Comparison of ENCODE assay signal across 8 cellular contexts in the genomic region with DNA sequence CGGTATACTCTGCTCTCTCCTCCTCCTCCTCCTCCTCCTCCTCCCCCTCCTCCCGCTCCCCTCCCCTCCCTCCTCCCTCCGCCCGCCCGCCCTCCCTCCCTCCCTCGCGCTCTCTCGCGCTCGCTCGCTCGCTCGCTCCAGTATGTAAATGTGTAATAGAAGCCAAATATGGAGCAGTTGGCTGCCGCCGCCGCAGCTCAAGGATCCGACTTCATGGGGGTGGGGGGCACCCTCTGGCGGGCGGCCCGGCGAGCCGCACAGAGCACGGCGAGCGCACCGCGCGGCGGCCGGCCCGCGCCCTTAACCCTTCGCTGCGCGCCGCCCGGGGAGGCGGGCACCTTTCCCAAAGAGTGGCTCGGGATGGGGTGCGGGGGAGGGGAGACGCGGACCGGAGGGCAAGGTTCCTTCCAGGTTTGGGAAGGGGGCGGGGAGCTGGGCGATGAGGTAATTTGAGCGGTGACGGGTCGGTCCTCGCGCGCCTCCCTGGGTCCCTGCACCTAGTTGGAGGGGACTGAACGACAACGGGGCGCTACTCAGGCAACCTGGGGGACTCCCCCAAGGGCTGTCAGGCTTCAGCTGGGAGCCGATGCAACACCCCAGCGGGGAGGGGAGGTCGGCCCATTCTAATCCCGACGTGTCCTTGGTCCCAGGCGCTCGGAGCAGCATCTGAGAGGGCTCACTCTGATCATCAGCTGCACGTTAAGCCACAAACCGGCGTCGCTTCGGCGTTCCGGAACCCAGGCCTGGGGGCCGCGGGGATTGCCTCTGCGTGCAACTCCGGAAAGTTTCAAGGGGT. TPM values are rescaled to one million over a fixed set of nuclear protein-coding genes. Genes with fewer than 3 reads are reported as not detected.
DNase-seq lines count a peak whose midpoint lies in the region; ATAC-seq lines count a peak whose summit lies in the region.

No MANE protein-coding gene starts in this region.

- H3K9me3 ChIP-seq in BLaER1 (no peaks in the 10 kb centered on the region), NT2/D1 (ENCODE audit: insufficient read depth, low read length) (no peaks in the 10 kb centered on the region), esophagus (ENCODE audit: control insufficient read depth in 2 of 2, insufficient read depth in 1 of 2, low read depth in 1 of 2, low read length in 1 of 2) (no peaks in the 10 kb centered on the region), muscle layer of duodenum (ENCODE audit: control insufficient read depth in 1 of 2, low read length in 2 of 2) (no peaks in the 10 kb centered on the region)

- H3K4me3 ChIP-seq in BLaER1 (peak overlapping the region; percentile 83), NT2/D1 (ENCODE audit: insufficient read length, low read depth) (peak overlapping the region; percentile 66), esophagus (ENCODE audit: low read depth in 1 of 2, low read length in 2 of 2) (peak overlapping the region; percentile 70 to 84), muscle layer of duodenum (ENCODE audit: low read depth in 1 of 2, low read length in 2 of 2) (peak overlapping the region; percentile 88 to 94)

- peaks cover 9% of the 10 kb centered on the region for H4K20me1 ChIP-seq in BLaER1

- H3K4me2 ChIP-seq in BLaER1, result peak overlapping the region; percentile 95

- DNase-seq in NT2/D1 (ENCODE audit: low read depth, low spot score), result no peak
- peak; percentile 86 for DNase-seq in activated T-cell treated with anti-CD3 and anti-CD28 coated beads, Interleukin-2, amount 50 U/mL, for 1 hour
- peak; percentile 62 for DNase-seq in stimulated activated CD8-positive, alpha-beta memory T cell treated with anti-CD3 and anti-CD28 coated beads, Interleukin-7, amount 100 ng/mL, for 24 hours (ENCODE audit: low read depth)

- H3K27ac ChIP-seq in BLaER1, result peak overlapping the region; percentile 21
- peak overlapping the region; percentile 97 to 99 for H3K27ac ChIP-seq in esophagus (ENCODE audit: low read depth in 2 of 2, low read length in 1 of 2)
- peak overlapping the region; percentile 94 for H3K27ac ChIP-seq in muscle layer of duodenum (ENCODE audit: low read length)

- H3K27me3 ChIP-seq in BLaER1, result no peaks in the 10 kb centered on the region
- H3K27me3 ChIP-seq in NT2/D1 (ENCODE audit: insufficient read depth, insufficient read length), result peaks cover 3% of the 10 kb centered on the region
- H3K27me3 ChIP-seq in esophagus (ENCODE audit: control insufficient read depth in 1 of 2, insufficient read depth in 2 of 2, low read length in 2 of 2), result no peaks in the 10 kb centered on the region
- H3K27me3 ChIP-seq in muscle layer of duodenum (ENCODE audit: low read depth, low read length), result no peaks in the 10 kb centered on the region

- WGBS in esophagus, 2 donors, result 0% methylated on average over 60 to 70 of the region's 72 CpGs

- ATAC-seq in GM19035 (IDR thresholded peaks at IDR 0.05; ENCODE audit: unreplicated experiment), result peak; percentile 45
- ATAC-seq in HG03280 (IDR thresholded peaks at IDR 0.05; ENCODE audit: unreplicated experiment), result peak; percentile 47

- H3K9ac ChIP-seq in BLaER1 (peak overlapping the region; percentile 66), NT2/D1 (ENCODE audit: insufficient read length, low read depth) (peak overlapping the region; percentile 67)

- no peaks in the 10 kb centered on the region for H3K36me3 ChIP-seq in BLaER1
- no peaks in the 10 kb centered on the region for H3K36me3 ChIP-seq in NT2/D1 (ENCODE audit: insufficient read depth, insufficient read length, low read length)
- H3K36me3 ChIP-seq in esophagus (ENCODE audit: control insufficient read depth in 2 of 2, insufficient read depth in 2 of 2, low read length in 1 of 2), result no peaks in the 10 kb centered on the region
- peaks cover 0 to 4% of the 10 kb centered on the region in 2 donors for H3K36me3 ChIP-seq in muscle layer of duodenum (ENCODE audit: control insufficient read depth in 1 of 2, insufficient read depth in 2 of 2, low read length in 2 of 2)

- H3K4me1 ChIP-seq in BLaER1 (peaks cover 33% of the 10 kb centered on the region), NT2/D1 (ENCODE audit: insufficient read depth, insufficient read length) (no peaks in the 10 kb centered on the region), esophagus (ENCODE audit: control insufficient read depth in 2 of 2, insufficient read depth in 2 of 2, low read length in 1 of 2) (no peaks in the 10 kb centered on the region), muscle layer of duodenum (ENCODE audit: control insufficient read depth in 1 of 2, insufficient read depth in 2 of 2, low read length in 2 of 2) (peaks cover 2 to 20% of the 10 kb centered on the region in 2 donors)

RNA-seq across cellular contexts. Expression of gene ATXN1, which starts 0.4 kb away (rescaled TPM):
- polyA plus RNA-seq in esophagus, result 1 to 10 TPM; 4.3 to 8.8 TPM

Comparison
In these comparisons a context has a peak if more than half of its experiments do, and no peak if none do; other contexts are left out.
1. H3K27ac ChIP-seq: peak in every context shown above with its lines; median percentile 98 in esophagus; 94 in muscle layer of duodenum; 21 in BLaER1.